ENCODE assay signal across 11 cellular contexts in the genomic region with DNA sequence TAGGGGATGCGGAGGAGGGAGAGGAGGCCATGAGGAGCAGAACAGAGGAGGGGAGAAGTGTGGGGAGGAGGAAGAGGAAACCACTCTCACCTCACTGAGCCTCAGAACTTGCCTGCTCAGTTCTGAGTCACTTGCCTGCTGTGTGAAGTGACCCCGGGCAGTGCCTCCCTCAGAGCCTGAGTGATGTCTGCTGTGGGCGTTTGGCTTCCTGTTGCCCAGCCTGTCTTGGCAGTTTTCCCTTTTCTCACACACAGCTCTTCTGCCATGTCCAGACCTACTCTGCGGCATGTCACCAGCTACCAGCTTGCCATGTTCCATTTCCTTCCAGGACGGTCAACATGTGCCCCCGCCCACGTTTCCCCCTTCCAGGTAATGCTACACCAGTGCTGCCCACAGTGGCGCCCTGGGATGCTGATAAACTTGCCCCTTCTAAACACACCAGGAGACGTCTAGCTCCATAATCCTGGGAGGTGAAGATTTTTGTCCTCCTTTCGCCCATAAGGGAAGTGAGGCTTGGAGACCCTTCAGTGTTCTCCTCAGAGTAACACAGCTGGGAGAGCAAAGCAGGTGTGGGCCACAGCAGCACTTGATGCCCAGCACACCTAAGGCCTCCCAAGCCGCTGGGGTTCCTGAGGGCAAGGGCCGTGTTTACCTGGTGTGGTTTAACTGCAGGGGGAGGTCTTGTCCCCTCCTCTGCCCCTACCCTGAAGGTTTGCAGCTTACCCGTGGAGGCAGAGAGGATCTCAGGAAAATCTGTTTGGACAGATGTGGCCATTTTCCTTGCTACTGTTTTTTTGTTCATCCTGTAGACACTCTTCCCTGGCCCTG.
DNase-seq lines count a peak whose midpoint lies in the region; ATAC-seq lines count a peak whose summit lies in the region.
"Had no signal": no experiment of that assay in that cellular context is flagged by ENCODE, and none has a peak within 500 bp of the region (broad histone marks: within the 10 kb centered on the region; RNA-seq: fewer than 3 reads in every experiment).

No MANE protein-coding gene starts in this region.

- H3K4me1 ChIP-seq in BLaER1 = peaks cover 24% of the 10 kb centered on the region
- H3K4me1 ChIP-seq: body of pancreas, vagina had no signal

- peak overlapping the region; percentile 54 for H3K4me2 ChIP-seq in BLaER1

- H3K9ac ChIP-seq in BLaER1 = no peak overlapping the region

- ATAC-seq in GM18873 (IDR thresholded peaks at IDR 0.05; ENCODE audit: low FRiP score, unreplicated experiment) (no peak), HG02678 (IDR thresholded peaks at IDR 0.05; ENCODE audit: unreplicated experiment) (no peak), HG03457 (IDR thresholded peaks at IDR 0.05; ENCODE audit: unreplicated experiment) (no peak)
- ATAC-seq: body of pancreas had no signal

- H3K36me3 ChIP-seq in BLaER1 = no peaks in the 10 kb centered on the region
- H3K36me3 ChIP-seq: vagina had no signal

- H3K4me3 ChIP-seq in BLaER1 = no peak overlapping the region
- H3K4me3 ChIP-seq: body of pancreas, vagina had no signal

- no peaks in the 10 kb centered on the region for H4K20me1 ChIP-seq in BLaER1

- peak; percentile 78 for DNase-seq in KG1 (lab: John Stamatoyannopoulos, UW)
- peak; percentile 62 for DNase-seq in amniotic epithelial cell (ENCODE audit: low read depth)
- DNase-seq in mesenteric fat pad (ENCODE audit: low spot score) = peak; percentile 82
- no peak for DNase-seq in NCI-H82 treated with DMSO at 0.1 percent for 48 hours (lab: John Stamatoyannopoulos, UW; ENCODE audit: unreplicated experiment)
- DNase-seq: NCI-H187 treated with DMSO at 0.1 percent for 48 hours had no signal

- no peak overlapping the region for H3K27ac ChIP-seq in BLaER1
- H3K27ac ChIP-seq: body of pancreas, vagina had no signal

- no peaks in the 10 kb centered on the region for H3K27me3 ChIP-seq in BLaER1
- H3K27me3 ChIP-seq: body of pancreas, vagina had no signal

- H3K9me3 ChIP-seq in BLaER1 = peaks cover 8% of the 10 kb centered on the region; the same call in 1 of the 2 replicates
- H3K9me3 ChIP-seq: body of pancreas, vagina had no signal
